ENCODE assay signal across 26 cellular contexts in genomic region chr18:3036108-3036507, GRCh38. TPM values are rescaled to one million over a fixed set of nuclear protein-coding genes. Genes with fewer than 3 reads are reported as not detected.
DNase-seq lines count a peak whose midpoint lies in the region; ATAC-seq and TF ChIP-seq lines count a peak whose summit lies in the region.
"Had no signal": no experiment of that assay in that cellular context is flagged by ENCODE, and none has a peak within 500 bp of the region (broad histone marks: within the 10 kb centered on the region; RNA-seq: fewer than 3 reads in every experiment).

No MANE protein-coding gene starts in this region.

- DNase-seq in activated CD8-positive, alpha-beta memory T cell treated with anti-CD3 and anti-CD28 coated beads, Interleukin-2, amount 10 ng/mL, durations not matched to agents 7 days and 5 days = peak; percentile 14
- DNase-seq in activated CD8-positive, alpha-beta memory T cell treated with anti-CD3 and anti-CD28 coated beads, Interleukin-2, amount 50 U/mL, for 4 hours = no peak
- DNase-seq in WTC11 (ENCODE audit: low spot score) (no peak), epithelial cell of prostate (ENCODE audit: low read depth, low spot score) (no peak), GM19238 (ENCODE audit: insufficient read length, low spot score) (no peak)
- DNase-seq in stimulated activated effector memory CD8-positive, alpha-beta T cell treated with anti-CD3 and anti-CD28 coated beads, Interleukin-12 subunit alpha, Interleukin-12 subunit beta, amount 100 ng/mL, for 72 hours (ENCODE audit: low spot score in 2 of 2) = no peak
- DNase-seq: AML-193; C1 segment of cervical spinal cord; CD4-positive, alpha-beta memory T cell; COR-L47; DMS79 treated with DMSO at 0.1 percent for 48 hours; GF-D8; H7; NCI-H1048; NCI-H1417; NCI-H187 treated with DMSO at 0.1 percent for 48 hours; NCI-H446 treated with DMSO at 0.1 percent for 48 hours; NCI-H526 treated with DMSO at 0.1 percent for 48 hours; PC-9; SJCRH30 had no signal

- no peaks in the 10 kb centered on the region for H3K27me3 Mint-ChIP-seq in activated CD8-positive, alpha-beta memory T cell treated with anti-CD3 and anti-CD28 coated beads, Interleukin-2, amount 10 ng/mL, durations not matched to agents 7 days and 5 days
- H3K27me3 Mint-ChIP-seq in WTC11 (ENCODE audit: low read depth) = no peaks in the 10 kb centered on the region; the same call in 1 of the 2 replicates
- H3K27me3 Mint-ChIP-seq: CD4-positive, alpha-beta memory T cell had no signal

- H3K9me3 Mint-ChIP-seq in activated CD8-positive, alpha-beta memory T cell treated with anti-CD3 and anti-CD28 coated beads, Interleukin-2, amount 10 ng/mL, durations not matched to agents 7 days and 5 days (ENCODE audit: low read depth) = no peaks in the 10 kb centered on the region
- no peaks in the 10 kb centered on the region for H3K9me3 Mint-ChIP-seq in WTC11
- no peaks in the 10 kb centered on the region for H3K9me3 Mint-ChIP-seq in stimulated activated effector memory CD8-positive, alpha-beta T cell treated with anti-CD3 and anti-CD28 coated beads, Interleukin-12 subunit alpha, Interleukin-12 subunit beta, amount 100 ng/mL, for 72 hours
- H3K9me3 Mint-ChIP-seq: CD4-positive, alpha-beta memory T cell had no signal

- H3K27ac ChIP-seq in epithelial cell of prostate = peak overlapping the region; percentile 62
- H3K27ac ChIP-seq: KMS-11, PC-9, SJCRH30 had no signal

- POLR2A ChIA-PET in WTC11 (lab: Charles Lee) = no interaction called here

- ATAC-seq in activated CD8-positive, alpha-beta memory T cell treated with anti-CD3 and anti-CD28 coated beads, Interleukin-2, amount 10 ng/mL, durations not matched to agents 7 days and 5 days = no peak
- no peak for ATAC-seq in WTC11
- ATAC-seq in stimulated activated effector memory CD8-positive, alpha-beta T cell treated with anti-CD3 and anti-CD28 coated beads, Interleukin-12 subunit alpha, Interleukin-12 subunit beta, amount 100 ng/mL, for 72 hours = no peak
- no peak for ATAC-seq in HG03159 (IDR thresholded peaks at IDR 0.05; ENCODE audit: unreplicated experiment)
- ATAC-seq in GM19467 (IDR thresholded peaks at IDR 0.05; ENCODE audit: unreplicated experiment) = no peak
- ATAC-seq: A549, Right ventricle myocardium inferior, SK-N-SH treated with all-trans-retinoic acid at 6 μM for 48 hours had no signal

- peaks cover 22% of the 10 kb centered on the region for H3K4me1 Mint-ChIP-seq in activated CD8-positive, alpha-beta memory T cell treated with anti-CD3 and anti-CD28 coated beads, Interleukin-2, amount 10 ng/mL, durations not matched to agents 7 days and 5 days
- H3K4me1 Mint-ChIP-seq in WTC11 = peaks cover 4% of the 10 kb centered on the region
- peaks cover 6% of the 10 kb centered on the region for H3K4me1 Mint-ChIP-seq in stimulated activated effector memory CD8-positive, alpha-beta T cell treated with anti-CD3 and anti-CD28 coated beads, Interleukin-12 subunit alpha, Interleukin-12 subunit beta, amount 100 ng/mL, for 72 hours

- no peak for TF ChIP-seq CTCF in WTC11 (IDR thresholded peaks at IDR 0.05)

- no peak overlapping the region for H3K27ac Mint-ChIP-seq in activated CD8-positive, alpha-beta memory T cell treated with anti-CD3 and anti-CD28 coated beads, Interleukin-2, amount 10 ng/mL, durations not matched to agents 7 days and 5 days
- no peak overlapping the region for H3K27ac Mint-ChIP-seq in WTC11
- peak overlapping the region; percentile 7 for H3K27ac Mint-ChIP-seq in stimulated activated effector memory CD8-positive, alpha-beta T cell treated with anti-CD3 and anti-CD28 coated beads, Interleukin-12 subunit alpha, Interleukin-12 subunit beta, amount 100 ng/mL, for 72 hours
- H3K27ac Mint-ChIP-seq: CD4-positive, alpha-beta memory T cell had no signal

- CTCF ChIA-PET in activated CD8-positive, alpha-beta memory T cell treated with anti-CD3 and anti-CD28 coated beads, Interleukin-2, amount 10 ng/mL, durations not matched to agents 7 days and 5 days (lab: Charles Lee) = interaction anchor here (0.7 to 1.5 kb wide), 3 partner anchors 12 to 42 kb away, joined by 3 to 5 read pairs (median 3); no protein-coding TSS in a partner anchor
- CTCF ChIA-PET in WTC11 (lab: Charles Lee) = interaction anchor here (0.6 to 1.5 kb wide), 3 partner anchors 15 to 88 kb away, joined by 3 to 5 read pairs (median 3); no protein-coding TSS in a partner anchor

- no peaks in the 10 kb centered on the region for H3K36me3 Mint-ChIP-seq in activated CD8-positive, alpha-beta memory T cell treated with anti-CD3 and anti-CD28 coated beads, Interleukin-2, amount 10 ng/mL, durations not matched to agents 7 days and 5 days
- no peaks in the 10 kb centered on the region for H3K36me3 Mint-ChIP-seq in WTC11
- no peaks in the 10 kb centered on the region for H3K36me3 Mint-ChIP-seq in stimulated activated effector memory CD8-positive, alpha-beta T cell treated with anti-CD3 and anti-CD28 coated beads, Interleukin-12 subunit alpha, Interleukin-12 subunit beta, amount 100 ng/mL, for 72 hours
- H3K36me3 Mint-ChIP-seq: CD4-positive, alpha-beta memory T cell had no signal

- H3K4me3 Mint-ChIP-seq in activated CD8-positive, alpha-beta memory T cell treated with anti-CD3 and anti-CD28 coated beads, Interleukin-2, amount 10 ng/mL, durations not matched to agents 7 days and 5 days = no peak overlapping the region
- H3K4me3 Mint-ChIP-seq in WTC11 = no peak overlapping the region
- H3K4me3 Mint-ChIP-seq in stimulated activated effector memory CD8-positive, alpha-beta T cell treated with anti-CD3 and anti-CD28 coated beads, Interleukin-12 subunit alpha, Interleukin-12 subunit beta, amount 100 ng/mL, for 72 hours = no peak overlapping the region
- H3K4me3 Mint-ChIP-seq: CD4-positive, alpha-beta memory T cell had no signal

TF ChIP-seq in WTC11, 78 proteins besides CTCF, POLR2A, EP300 and RAD21:
- no peak for TF ChIP-seq NFATC4 (CRISPR knock-in tag; IDR thresholded peaks at IDR 0.05)
- peak; percentile 68 for TF ChIP-seq GABPB1 (CRISPR knock-in tag; IDR thresholded peaks at IDR 0.05)

RNA-seq across cellular contexts. Expression of gene LPIN2, which starts 23.2 kb away (rescaled TPM):
- total RNA-seq in activated CD8-positive, alpha-beta memory T cell treated with anti-CD3 and anti-CD28 coated beads, Interleukin-2, amount 10 ng/mL, durations not matched to agents 7 days and 5 days = 10 to 100 TPM; 77.6 to 78.4 TPM
- total RNA-seq in WTC11 (2021) = 10.4 to 12.2 TPM (median 11.8 TPM) in 3 replicates
